In the genomic region with DNA sequence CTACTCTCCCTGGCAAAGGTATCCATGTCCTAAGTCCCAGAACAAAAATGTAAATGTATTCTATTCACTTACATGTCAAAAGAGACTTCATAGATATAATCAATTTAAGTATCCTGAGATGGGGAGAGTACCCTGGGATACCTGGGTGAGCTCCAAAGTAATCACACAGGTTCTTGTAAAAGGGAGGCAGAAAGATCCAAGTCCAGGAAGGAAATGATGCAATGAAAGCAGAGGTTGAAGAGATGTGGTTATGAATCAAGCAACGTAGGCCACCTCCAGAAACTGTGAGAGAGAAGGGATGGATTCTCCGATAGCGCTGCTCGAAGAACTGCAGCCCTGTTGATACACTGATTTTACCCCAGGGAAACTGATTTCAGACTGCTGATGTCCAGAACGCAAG, we compare ENCODE assay signal across 19 cellular contexts.
DNase-seq lines count a peak whose midpoint lies in the region; ATAC-seq, FAIRE-seq and TF ChIP-seq lines count a peak whose summit lies in the region.
"Had no signal": no experiment of that assay in that cellular context is flagged by ENCODE, and none has a peak within 500 bp of the region (broad histone marks: within the 10 kb centered on the region; RNA-seq: fewer than 3 reads in every experiment).

No MANE protein-coding gene starts in this region.

- H3K9me3 Mint-ChIP-seq in astrocyte (ENCODE audit: unreplicated experiment) = no peaks in the 10 kb centered on the region
- H3K9me3 Mint-ChIP-seq: CD14-positive monocyte had no signal

- H3K27ac Mint-ChIP-seq in astrocyte (ENCODE audit: unreplicated experiment) = peak overlapping the region; percentile 50
- H3K27ac Mint-ChIP-seq: CD14-positive monocyte had no signal

- H3K4me2 ChIP-seq in DND-41 (ENCODE audit: insufficient read depth, low read length) (no peak overlapping the region), astrocyte (ENCODE audit: low read length) (no peak overlapping the region)
- H3K4me2 ChIP-seq: KMS-11 had no signal

- H3K4me1 Mint-ChIP-seq in astrocyte (ENCODE audit: low read depth, unreplicated experiment) = peaks cover 3% of the 10 kb centered on the region

- DNase-seq in DND-41 (peak; percentile 16), HT1080 (ENCODE audit: low read depth) (peak; percentile 24), astrocyte (ENCODE audit: low read depth) (peak; percentile 16), epithelial cell of esophagus (ENCODE audit: low read depth) (peak; percentile 4), HTR-8/SVneo (ENCODE audit: insufficient read length, low spot score) (no peak), GM19240 (ENCODE audit: insufficient read length, low spot score) (no peak)
- DNase-seq: COR-L47; DMS153; MM.1S; NCI-H1092 treated with DMSO at 0.1 percent for 48 hours; NCI-H526 treated with DMSO at 0.1 percent for 48 hours; NK-92 treated with Interleukin-12 subunit alpha and Interleukin-12 subunit beta, amount 100 ng/mL, for 24 hours; RPMI8226; SIG-M5 had no signal

- no peaks in the 10 kb centered on the region for H3K36me3 Mint-ChIP-seq in astrocyte (ENCODE audit: low read depth, unreplicated experiment)
- H3K36me3 Mint-ChIP-seq: CD14-positive monocyte had no signal

- FAIRE-seq in astrocyte (lab: Jason Lieb, UNC) (no peak), HTR-8/SVneo (lab: Jason Lieb, UNC) (no peak)

- no peak overlapping the region for H3K9ac ChIP-seq in DND-41 (ENCODE audit: low read depth, low read length)
- no peak overlapping the region for H3K9ac ChIP-seq in astrocyte (ENCODE audit: low read length)
- H3K9ac ChIP-seq: KMS-11 had no signal

- H3K27ac ChIP-seq in DND-41 (ENCODE audit: low read length) (no peak overlapping the region), astrocyte (ENCODE audit: low read depth, low read length) (no peak overlapping the region)
- H3K27ac ChIP-seq: HL-60, KMS-11 had no signal

- H3K27me3 ChIP-seq in DND-41 (ENCODE audit: insufficient read depth, low read length, poor library complexity) (no peaks in the 10 kb centered on the region), astrocyte (ENCODE audit: insufficient read depth, low read length) (no peaks in the 10 kb centered on the region)

- TF ChIP-seq CTCF in DND-41 (IDR thresholded peaks at IDR 0.05; ENCODE audit: borderline replicate concordance, extremely low read depth, low read length, poor library complexity, severe bottlenecking) (no peak), astrocyte (IDR thresholded peaks at IDR 0.05; ENCODE audit: insufficient read depth, low read depth, low read length) (no peak), epithelial cell of esophagus (IDR thresholded peaks at IDR 0.05; ENCODE audit: insufficient read depth, low read depth, low read length, missing control alignments) (no peak)

- H3K4me1 ChIP-seq in DND-41 (ENCODE audit: insufficient read depth, low read length) (no peaks in the 10 kb centered on the region), astrocyte (ENCODE audit: insufficient read depth, low read length) (peaks cover 16% of the 10 kb centered on the region)

- H3K27me3 Mint-ChIP-seq in astrocyte (ENCODE audit: low read depth, unreplicated experiment) = no peaks in the 10 kb centered on the region

- no peaks in the 10 kb centered on the region for H4K20me1 ChIP-seq in DND-41 (ENCODE audit: insufficient read depth, low read length)
- no peaks in the 10 kb centered on the region for H4K20me1 ChIP-seq in astrocyte (ENCODE audit: insufficient read depth, low read length)

- H2AFZ ChIP-seq in DND-41 (ENCODE audit: low read depth, low read length) = no peak overlapping the region
- no peak overlapping the region for H2AFZ ChIP-seq in astrocyte (ENCODE audit: low read depth, low read length)

- no peaks in the 10 kb centered on the region for H3K9me3 ChIP-seq in DND-41 (ENCODE audit: insufficient read depth, low read length, severe bottlenecking)
- no peaks in the 10 kb centered on the region for H3K9me3 ChIP-seq in astrocyte (ENCODE audit: insufficient read depth, low read depth, low read length)

- no peak overlapping the region for H3K4me3 Mint-ChIP-seq in astrocyte (ENCODE audit: unreplicated experiment)
- H3K4me3 Mint-ChIP-seq: CD14-positive monocyte had no signal

- H3K36me3 ChIP-seq in DND-41 (ENCODE audit: insufficient read depth, low read length) (no peaks in the 10 kb centered on the region), astrocyte (ENCODE audit: insufficient read depth, low read length) (no peaks in the 10 kb centered on the region)

- H3K4me3 ChIP-seq in DND-41 (ENCODE audit: low read depth in 1 of 2, low read length in 2 of 2) (no peak overlapping the region), astrocyte (ENCODE audit: insufficient read depth, low read depth, low read length) (no peak overlapping the region), epithelial cell of esophagus (ENCODE audit: low read length) (no peak overlapping the region)

- ATAC-seq in DND-41 (ENCODE audit: insufficient read depth, low read depth) (peak; percentile 72), GM18870 (IDR thresholded peaks at IDR 0.05; ENCODE audit: unreplicated experiment) (no peak)
- ATAC-seq: HCT116 had no signal

- H3K79me2 ChIP-seq in DND-41 (ENCODE audit: insufficient read depth, low read length) (no peaks in the 10 kb centered on the region), astrocyte (ENCODE audit: insufficient read depth, low read length) (no peaks in the 10 kb centered on the region)

Comparison
In these comparisons a context has a peak if more than half of its experiments do, and no peak if none do; other contexts are left out.
1. DNase-seq: peak in DND-41 (single experiment), HT1080 (single experiment), astrocyte (single experiment) and epithelial cell of esophagus (single experiment); none in HTR-8/SVneo (single experiment) and GM19240 (single experiment).